Comparison of ENCODE assay signal across 21 cellular contexts in the genomic region with DNA sequence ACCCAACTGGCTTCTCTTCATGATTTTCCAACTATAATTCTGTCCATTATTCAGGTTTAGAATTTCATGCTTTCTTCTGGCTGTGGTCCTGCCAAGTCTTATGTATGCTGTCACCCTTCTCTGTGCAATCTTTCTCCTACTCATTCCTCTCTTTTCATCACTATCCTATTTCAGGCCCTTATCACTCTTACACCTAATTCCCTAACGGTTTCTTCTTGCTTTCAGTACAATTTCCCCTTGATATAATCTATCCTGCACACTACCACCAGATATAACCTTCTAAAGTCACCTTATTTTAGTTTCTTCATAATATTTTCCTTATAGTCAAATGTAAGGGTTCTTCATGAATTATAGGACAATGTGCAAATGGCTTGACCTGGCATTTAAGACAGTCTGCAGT.
"Had no signal": no experiment of that assay in that cellular context is flagged by ENCODE, and none has a peak within 500 bp of the region (broad histone marks: within the 10 kb centered on the region; RNA-seq: fewer than 3 reads in every experiment).

No MANE protein-coding gene starts in this region.

- H3K9me3 Mint-ChIP-seq: activated T-cell treated with anti-CD3 and anti-CD28 coated beads, Interleukin-2, amount 50 U/mL, for 4 hours had no signal

- H3K27ac Mint-ChIP-seq: activated CD8-positive, alpha-beta memory T cell treated with anti-CD3 and anti-CD28 coated beads, Interleukin-2, amount 10 ng/mL, durations not matched to agents 7 days and 5 days; stimulated activated memory B cell treated with anti-CD40 and anti-IgM and Interleukin-4, amounts not matched to agents 10 μg/mL and 1 μg/mL and 100 μg/mL, for 72 hours; type B pancreatic cell had no signal

- ATAC-seq: activated CD4-positive, CD25-positive, alpha-beta regulatory T cell treated with anti-CD3 and anti-CD28 coated beads, Interleukin-2, amount 50 U/mL, for 24 hours; activated CD8-positive, alpha-beta memory T cell treated with anti-CD3 and anti-CD28 coated beads, Interleukin-2, amount 10 ng/mL, durations not matched to agents 7 days and 5 days; activated T-cell treated with anti-CD3 and anti-CD28 coated beads, Interleukin-2, amount 50 U/mL, for 4 hours; left lung; sciatic nerve; SK-N-SH treated with all-trans-retinoic acid at 6 μM for 48 hours; stimulated activated memory B cell treated with anti-CD40 and anti-IgM and Interleukin-4, amounts not matched to agents 10 μg/mL and 1 μg/mL and 100 μg/mL, for 72 hours; T-cell had no signal

- H3K9me3 ChIP-seq: left lung, ovary, testis had no signal

- DNase-seq: activated CD4-positive, alpha-beta T cell treated with anti-CD3 and anti-CD28 coated beads, Interleukin-2, amount 50 U/mL, for 4 hours; activated CD8-positive, alpha-beta memory T cell treated with anti-CD3 and anti-CD28 coated beads, Interleukin-2, amount 10 ng/mL, durations not matched to agents 7 days and 5 days; activated gamma-delta T cell treated with Interleukin-2 at 50 U/mL for 16 hours; activated T-cell treated with anti-CD3 and anti-CD28 coated beads, Interleukin-2, amount 50 U/mL, for 4 hours; anterior cingulate cortex; brain microvascular endothelial cell; central memory CD4-positive, alpha-beta T cell; dorsolateral prefrontal cortex; foreskin fibroblast; left lung; ovary; SIG-M5; stimulated activated CD4-positive, alpha-beta T cell treated with anti-CD3 and anti-CD28 coated beads, Interleukin-4, amount 100 ng/mL, for 24 hours; T-cell; testis had no signal

- H3K27ac ChIP-seq: brain microvascular endothelial cell, dorsolateral prefrontal cortex, left lung, ovary, testis had no signal

- H3K27me3 ChIP-seq: brain microvascular endothelial cell, dorsolateral prefrontal cortex, left lung, ovary, testis had no signal

- H3K4me3 ChIP-seq: dorsolateral prefrontal cortex, left lung, ovary, smooth muscle cell, testis had no signal

- H3K4me3 Mint-ChIP-seq: activated CD8-positive, alpha-beta memory T cell treated with anti-CD3 and anti-CD28 coated beads, Interleukin-2, amount 10 ng/mL, durations not matched to agents 7 days and 5 days; activated T-cell treated with anti-CD3 and anti-CD28 coated beads, Interleukin-2, amount 50 U/mL, for 4 hours; stimulated activated memory B cell treated with anti-CD40 and anti-IgM and Interleukin-4, amounts not matched to agents 10 μg/mL and 1 μg/mL and 100 μg/mL, for 72 hours; T-cell; type B pancreatic cell had no signal

- H3K27me3 Mint-ChIP-seq: activated CD8-positive, alpha-beta memory T cell treated with anti-CD3 and anti-CD28 coated beads, Interleukin-2, amount 10 ng/mL, durations not matched to agents 7 days and 5 days; stimulated activated memory B cell treated with anti-CD40 and anti-IgM and Interleukin-4, amounts not matched to agents 10 μg/mL and 1 μg/mL and 100 μg/mL, for 72 hours; T-cell; type B pancreatic cell had no signal

- H3K4me1 Mint-ChIP-seq: stimulated activated memory B cell treated with anti-CD40 and anti-IgM and Interleukin-4, amounts not matched to agents 10 μg/mL and 1 μg/mL and 100 μg/mL, for 72 hours had no signal

- H3K36me3 ChIP-seq: brain microvascular endothelial cell, ovary had no signal

- H3K4me1 ChIP-seq: left lung, testis had no signal

- H3K36me3 Mint-ChIP-seq: stimulated activated memory B cell treated with anti-CD40 and anti-IgM and Interleukin-4, amounts not matched to agents 10 μg/mL and 1 μg/mL and 100 μg/mL, for 72 hours had no signal
